In genomic region chr16:7304932-7305331, GRCh38 we compare ENCODE assay signal across 32 cellular contexts. TPM values are rescaled to one million over a fixed set of nuclear protein-coding genes. Genes with fewer than 3 reads are reported as not detected.
DNase-seq lines count a peak whose midpoint lies in the region; ATAC-seq and TF ChIP-seq lines count a peak whose summit lies in the region.
"Had no signal": no experiment of that assay in that cellular context is flagged by ENCODE, and none has a peak within 500 bp of the region (broad histone marks: within the 10 kb centered on the region; RNA-seq: fewer than 3 reads in every experiment).

No MANE protein-coding gene starts in this region.

- H3K14ac ChIP-seq in H9 (ENCODE audit: insufficient read depth, low read length) = no peak overlapping the region

- no peak overlapping the region for H2BK12ac ChIP-seq in H9 (ENCODE audit: insufficient read length, low read depth, low read length)

- no peak overlapping the region for H3K18ac ChIP-seq in H9 (ENCODE audit: insufficient read length, low read depth, low read length)

- H2BK20ac ChIP-seq in H9 (ENCODE audit: low read depth, low read length, poor library complexity, severe bottlenecking) = no peak overlapping the region

- H3T11ph ChIP-seq in H9 (ENCODE audit: low read length) = no peak overlapping the region

- no peak overlapping the region for H4K91ac ChIP-seq in H9 (ENCODE audit: insufficient read length, low read depth, low read length)

- ATAC-seq in sciatic nerve = peak; percentile 37
- ATAC-seq in GM18873 (IDR thresholded peaks at IDR 0.05; ENCODE audit: low FRiP score, unreplicated experiment) = no peak
- ATAC-seq: activated T-cell treated with anti-CD3 and anti-CD28 coated beads, Interleukin-2, amount 50 U/mL, for 72 hours; effector memory CD8-positive, alpha-beta T cell; SK-N-SH treated with all-trans-retinoic acid at 6 μM for 48 hours; stimulated activated memory B cell treated with anti-CD40 and anti-IgM and Interleukin-4, amounts not matched to agents 10 μg/mL and 1 μg/mL and 100 μg/mL, for 72 hours had no signal

- H3K9ac ChIP-seq in H9 (ENCODE audit: extremely low read depth, insufficient read length, low read length) = no peak overlapping the region
- H3K9ac ChIP-seq: BLaER1, KMS-11 had no signal

- peaks cover 18% of the 10 kb centered on the region for H3K23me2 ChIP-seq in H9 (ENCODE audit: insufficient read length, low read depth, low read length, poor library complexity, severe bottlenecking)

- intact Hi-C loops in sciatic nerve (cut with DNase I) = no loop called here

- no peak overlapping the region for H3K23ac ChIP-seq in H9 (ENCODE audit: insufficient read length, low read depth, low read length)

- H3K9me3 Mint-ChIP-seq in H9 = no peaks in the 10 kb centered on the region
- H3K9me3 Mint-ChIP-seq: mesothelial cell of epicardium had no signal

- DNase-seq in H9 (no peak), NCI-H82 treated with DMSO at 0.1 percent for 48 hours (lab: John Stamatoyannopoulos, UW; ENCODE audit: unreplicated experiment) (peak; percentile 21), sciatic nerve (ENCODE audit: low spot score) (no peak), coronary artery (ENCODE audit: low spot score) (no peak), SIG-M5 treated with dmso at 0.1 percent for 504 hours (lab: John Stamatoyannopoulos, UW; ENCODE audit: unreplicated experiment) (no peak)
- DNase-seq: activated CD4-positive, alpha-beta T cell treated with anti-CD3 and anti-CD28 coated beads, Interleukin-2, amount 50 U/mL, for 1 hour; activated CD4-positive, CD25-positive, alpha-beta regulatory T cell; activated T-cell treated with anti-CD3 and anti-CD28 coated beads, Interleukin-2, amount 50 U/mL, for 72 hours; colonic mucosa; DMS153; effector memory CD8-positive, alpha-beta T cell; erythroblast; MG63; naive B cell; NCI-H1436 treated with DMSO at 0.1 percent for 48 hours; NCI-H345; NCI-H774; trophoblast cell had no signal

- no peak overlapping the region for H3K56ac ChIP-seq in H9 (ENCODE audit: insufficient read length, low read depth, low read length)

- H3K4me3 Mint-ChIP-seq in H9 = peak overlapping the region; percentile 20 to 92
- H3K4me3 Mint-ChIP-seq: activated T-cell treated with anti-CD3 and anti-CD28 coated beads, Interleukin-2, amount 50 U/mL, for 72 hours; effector memory CD8-positive, alpha-beta T cell; mesothelial cell of epicardium; naive B cell; stimulated activated memory B cell treated with anti-CD40 and anti-IgM and Interleukin-4, amounts not matched to agents 10 μg/mL and 1 μg/mL and 100 μg/mL, for 72 hours; T-helper 1 cell treated with Interleukin-12 subunit alpha and Interleukin-12 subunit beta and Interleukin-4 antibody, amounts not matched to agents 30 μg/mL and 1 μg/mL, for 36 hours had no signal

- H3K4me1 Mint-ChIP-seq in H9 = peaks cover 12 to 20% of the 10 kb centered on the region in 2 experiments
- H3K4me1 Mint-ChIP-seq: mesothelial cell of epicardium; stimulated activated memory B cell treated with anti-CD40 and anti-IgM and Interleukin-4, amounts not matched to agents 10 μg/mL and 1 μg/mL and 100 μg/mL, for 72 hours had no signal

- no peak overlapping the region; a peak in 1 of 7 replicates for H3K27ac Mint-ChIP-seq in H9
- H3K27ac Mint-ChIP-seq: activated T-cell treated with anti-CD3 and anti-CD28 coated beads, Interleukin-2, amount 50 U/mL, for 72 hours; effector memory CD8-positive, alpha-beta T cell; mesothelial cell of epicardium; stimulated activated memory B cell treated with anti-CD40 and anti-IgM and Interleukin-4, amounts not matched to agents 10 μg/mL and 1 μg/mL and 100 μg/mL, for 72 hours; T-helper 1 cell treated with Interleukin-12 subunit alpha and Interleukin-12 subunit beta and Interleukin-4 antibody, amounts not matched to agents 30 μg/mL and 1 μg/mL, for 36 hours had no signal

- no peak overlapping the region for H3K4ac ChIP-seq in H9 (ENCODE audit: low read depth, low read length)

- no peak overlapping the region for H2BK5ac ChIP-seq in H9 (ENCODE audit: insufficient read length, low read length)

- H2AFZ ChIP-seq in H9 (ENCODE audit: low read length) = no peak overlapping the region

- no peaks in the 10 kb centered on the region for H3K79me1 ChIP-seq in H9 (ENCODE audit: insufficient read depth, low read depth, low read length, poor library complexity, severe bottlenecking)

- H4K8ac ChIP-seq in H9 (replicated peaks; ENCODE audit: insufficient read length, low read depth, low read length) = no peak overlapping the region

- no peaks in the 10 kb centered on the region for H3K79me2 ChIP-seq in H9 (ENCODE audit: insufficient read depth, low read length)

- no peak overlapping the region for H4K5ac ChIP-seq in H9 (ENCODE audit: insufficient read length, low read depth, low read length)

- H2BK15ac ChIP-seq in H9 (ENCODE audit: low read depth, low read length) = no peak overlapping the region

- WGBS in H9 (ENCODE audit: extremely low coverage, insufficient read length, low lambda C conversion rate) = no CpG with 5 or more reads among the region's 4 CpGs

- H3K9me3 ChIP-seq in H9 (ENCODE audit: control insufficient read depth, low read depth, low read length) = no peaks in the 10 kb centered on the region
- H3K9me3 ChIP-seq in iPS-18c (ENCODE audit: control insufficient read depth, insufficient read depth, low read length) = no peaks in the 10 kb centered on the region
- H3K9me3 ChIP-seq: ascending aorta, BLaER1, colonic mucosa, MG63 had no signal

- TF ChIP-seq CTCF in H9 (conservative IDR thresholded peaks at IDR 0.05) (no peak), coronary artery (IDR thresholded peaks at IDR 0.05) (no peak)

- no peaks in the 10 kb centered on the region for H3K36me3 Mint-ChIP-seq in H9 (ENCODE audit: insufficient read depth in 1 of 3, low read depth in 3 of 3)
- H3K36me3 Mint-ChIP-seq: mesothelial cell of epicardium; naive B cell; stimulated activated memory B cell treated with anti-CD40 and anti-IgM and Interleukin-4, amounts not matched to agents 10 μg/mL and 1 μg/mL and 100 μg/mL, for 72 hours had no signal

- no peak overlapping the region for H2AK5ac ChIP-seq in H9 (ENCODE audit: insufficient read length, low read length)

- peak overlapping the region; percentile 97 for H3K4me2 ChIP-seq in H9 (ENCODE audit: insufficient read depth, insufficient read length, low read length)
- H3K4me2 ChIP-seq: BLaER1, KMS-11 had no signal

- H2BK120ac ChIP-seq in H9 (ENCODE audit: low read depth, low read length, poor library complexity, severe bottlenecking) = no peak overlapping the region

- H3K27me3 Mint-ChIP-seq in H9 (ENCODE audit: low read depth) = peaks cover 75% of the 10 kb centered on the region

- H4K20me1 ChIP-seq in H9 (ENCODE audit: control insufficient read depth, insufficient read depth, insufficient read length) = no peaks in the 10 kb centered on the region
- H4K20me1 ChIP-seq: BLaER1 had no signal

- H3K4me3 ChIP-seq in iPS-18c (ENCODE audit: insufficient read depth, low read depth, low read length) (peak overlapping the region; percentile 70; the same call in 1 of the 2 replicates), coronary artery (no peak overlapping the region)
- H3K4me3 ChIP-seq: ascending aorta, BLaER1, colonic mucosa, MG63, skin epidermis had no signal

- H3K27ac ChIP-seq in H9 (ENCODE audit: insufficient read length, low read depth, low read length) (no peak overlapping the region), coronary artery (no peak overlapping the region)
- H3K27ac ChIP-seq: ascending aorta, BLaER1, cardiac muscle cell, colonic mucosa, KMS-11, skin epidermis had no signal

- H3K27me3 ChIP-seq in H9 (ENCODE audit: insufficient read depth, low read length) = peaks cover 10% of the 10 kb centered on the region; the same call in 1 of the 2 replicates
- H3K27me3 ChIP-seq: ascending aorta, BLaER1 had no signal

- H3K4me1 ChIP-seq in H9 (ENCODE audit: insufficient read depth, low read length) = no peaks in the 10 kb centered on the region; the same call in 1 of the 2 replicates
- H3K4me1 ChIP-seq: ascending aorta, BLaER1, colonic mucosa had no signal

RNA-seq across cellular contexts. Expression of gene RBFOX1, which starts 27.7 kb away (rescaled TPM):
- total RNA-seq in H9 (2021) (2.0 and 2.1 TPM in 2 replicates), sciatic nerve (1.1 TPM)
- total RNA-seq: activated T-cell treated with anti-CD3 and anti-CD28 coated beads, Interleukin-2, amount 50 U/mL, for 72 hours; ascending aorta; glomerular endothelial cell; H4; OCI-LY7 had no signal
